ENCODE assay signal across 8 cellular contexts in the genomic region with DNA sequence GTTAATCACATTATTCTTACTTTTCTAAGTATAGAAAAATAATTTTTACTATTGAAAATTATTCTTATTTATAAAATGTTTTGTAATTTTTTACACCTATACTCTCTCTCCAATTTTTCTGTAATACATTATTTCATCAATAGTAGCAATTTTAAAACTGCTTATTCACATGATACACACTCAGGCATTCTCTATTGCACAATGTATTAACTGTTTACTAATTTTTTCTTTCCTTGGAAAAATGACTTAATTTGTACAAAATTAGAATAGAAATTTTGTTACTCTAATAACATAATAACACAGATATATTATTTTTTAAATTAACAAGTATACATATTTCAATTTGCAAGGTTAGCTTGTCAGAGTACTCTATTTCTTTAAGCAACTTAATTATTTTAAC.
"Had no signal": no experiment of that assay in that cellular context is flagged by ENCODE, and none has a peak within 500 bp of the region (broad histone marks: within the 10 kb centered on the region; RNA-seq: fewer than 3 reads in every experiment).

No MANE protein-coding gene starts in this region.

- ATAC-seq: GM23338, K562 had no signal

- DNase-seq: H9, HCEC 1CT, KG1 had no signal

- H3K4me3 ChIP-seq: GM23338, K562 had no signal

- H3K4me2 ChIP-seq: GM23338 had no signal

- FAIRE-seq: H1, H54, HTR-8/SVneo, K562 had no signal

- H2AFZ ChIP-seq: GM23338 had no signal
